Comparison of ENCODE assay signal across 20 cellular contexts in the genomic region with DNA sequence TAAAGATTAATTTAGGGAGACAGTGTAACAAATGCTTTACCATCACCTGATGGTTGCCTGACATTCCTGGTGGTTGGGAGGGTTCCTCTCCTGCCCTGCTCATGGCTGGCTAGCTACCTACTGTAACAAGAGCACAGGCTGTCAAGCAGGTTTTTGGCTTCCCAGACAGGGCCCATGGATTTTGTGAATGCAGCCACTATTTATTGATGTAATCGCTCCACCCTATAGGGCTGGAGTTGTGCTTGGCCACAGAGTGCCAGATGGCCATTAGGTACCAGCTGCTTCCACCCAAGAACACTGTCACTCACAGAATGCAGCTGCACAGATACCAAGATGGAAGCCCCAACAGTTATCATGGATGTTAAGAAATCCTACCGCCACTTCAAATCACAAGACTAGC. TPM values are rescaled to one million over a fixed set of nuclear protein-coding genes. Genes with fewer than 3 reads are reported as not detected.
DNase-seq lines count a peak whose midpoint lies in the region; TF ChIP-seq lines count a peak whose summit lies in the region.
"Had no signal": no experiment of that assay in that cellular context is flagged by ENCODE, and none has a peak within 500 bp of the region (broad histone marks: within the 10 kb centered on the region; RNA-seq: fewer than 3 reads in every experiment).

No MANE protein-coding gene starts in this region.

- no peak overlapping the region for H3K4me3 Mint-ChIP-seq in Calu3 (ENCODE audit: low read depth, unreplicated experiment)
- H3K4me3 Mint-ChIP-seq in type B pancreatic cell: no peak overlapping the region
- H3K4me3 Mint-ChIP-seq: activated naive CD4-positive, alpha-beta T cell treated with anti-CD3 and anti-CD28 coated beads for 36 hours; activated T-cell treated with anti-CD3 and anti-CD28 coated beads, Interleukin-2, amount 50 U/mL, for 24 hours; H9; stimulated activated naive CD8-positive, alpha-beta T cell treated with anti-CD3 and anti-CD28 coated beads, Interleukin-15, Interleukin-2, amounts not matched to agents 100 ng/mL and 50 ng/mL, for 24 hours had no signal

- H3K4me3 ChIP-seq in BE2C (ENCODE audit: low read depth, low read length) (no peak overlapping the region), esophagus muscularis mucosa (no peak overlapping the region)
- H3K4me3 ChIP-seq: gastroesophageal sphincter, spleen had no signal

- BruUV-seq in Calu3 (replicated peaks; lab: Mats Ljungman, UMichigan): no TSS peak

- no peak overlapping the region for H3K27ac ChIP-seq in esophagus muscularis mucosa (replicated peaks in 1 of 4)
- H3K27ac ChIP-seq: gastroesophageal sphincter, neutrophil, spleen had no signal

- H3K27me3 Mint-ChIP-seq in Calu3 (ENCODE audit: unreplicated experiment) (no peaks in the 10 kb centered on the region), type B pancreatic cell (peaks cover 6% of the 10 kb centered on the region)
- H3K27me3 Mint-ChIP-seq: activated T-cell treated with anti-CD3 and anti-CD28 coated beads, Interleukin-2, amount 50 U/mL, for 24 hours; stimulated activated naive CD8-positive, alpha-beta T cell treated with anti-CD3 and anti-CD28 coated beads, Interleukin-15, Interleukin-2, amounts not matched to agents 100 ng/mL and 50 ng/mL, for 24 hours had no signal

- H3K4me1 ChIP-seq in BE2C (no peaks in the 10 kb centered on the region), esophagus muscularis mucosa (no peaks in the 10 kb centered on the region)
- H3K4me1 ChIP-seq: gastroesophageal sphincter had no signal

- DNase-seq in BE2C (peak; percentile 22), Calu3 (peak; percentile 36), NCI-H524 (lab: John Stamatoyannopoulos, UW) (peak; percentile 97 to 99), left kidney (ENCODE audit: low read depth, low spot score) (peak; percentile 18), mucosa of gallbladder (ENCODE audit: low spot score) (no peak), NCI-H226 (no peak), type B pancreatic cell (ENCODE audit: extremely low spot score, unreplicated experiment) (no peak), esophagus muscularis mucosa (ENCODE audit: extremely low spot score) (no peak)
- DNase-seq: activated CD4-positive, CD25-positive, alpha-beta regulatory T cell treated with anti-CD3 and anti-CD28 coated beads, Interleukin-2, amount 50 U/mL, for 72 hours; activated naive CD4-positive, alpha-beta T cell treated with anti-CD3 and anti-CD28 coated beads for 36 hours; activated T-cell treated with anti-CD3 and anti-CD28 coated beads, Interleukin-2, amount 50 U/mL, for 24 hours; Caco-2; erythroblast; H9; NCI-H1105; spleen; stimulated activated CD4-positive, alpha-beta T cell treated with anti-CD3 and anti-CD28 coated beads, Interleukin-4, amount 100 ng/mL, for 24 hours had no signal

- intact Hi-C loops in Calu3 (cut with micrococcal nuclease; ENCODE audit: unreplicated experiment): no loop called here
- intact Hi-C loops in esophagus muscularis mucosa (cut with DNase I): loop anchor here (5.0 kb wide), 1 partner anchor 523 kb away; no protein-coding TSS in a partner anchor

- H3K9me3 ChIP-seq in BE2C (no peaks in the 10 kb centered on the region), esophagus muscularis mucosa (no peaks in the 10 kb centered on the region)
- H3K9me3 ChIP-seq: Caco-2, gastroesophageal sphincter, neutrophil, spleen had no signal

- no peak for TF ChIP-seq EP300 in esophagus muscularis mucosa (IDR thresholded peaks at IDR 0.05)

- H3K36me3 Mint-ChIP-seq in Calu3 (ENCODE audit: insufficient read depth, unreplicated experiment): no peaks in the 10 kb centered on the region
- no peaks in the 10 kb centered on the region for H3K36me3 Mint-ChIP-seq in type B pancreatic cell

- no peaks in the 10 kb centered on the region for H3K36me3 ChIP-seq in BE2C
- H3K36me3 ChIP-seq in esophagus muscularis mucosa: no peaks in the 10 kb centered on the region
- H3K36me3 ChIP-seq: gastroesophageal sphincter, neutrophil, spleen had no signal

- H3K9me3 Mint-ChIP-seq in Calu3 (ENCODE audit: low read depth, unreplicated experiment): no peaks in the 10 kb centered on the region
- no peaks in the 10 kb centered on the region for H3K9me3 Mint-ChIP-seq in type B pancreatic cell
- H3K9me3 Mint-ChIP-seq: activated naive CD4-positive, alpha-beta T cell treated with anti-CD3 and anti-CD28 coated beads for 36 hours; activated T-cell treated with anti-CD3 and anti-CD28 coated beads, Interleukin-2, amount 50 U/mL, for 24 hours; H9; stimulated activated naive CD8-positive, alpha-beta T cell treated with anti-CD3 and anti-CD28 coated beads, Interleukin-15, Interleukin-2, amounts not matched to agents 100 ng/mL and 50 ng/mL, for 24 hours had no signal

- H3K27me3 ChIP-seq in BE2C: no peaks in the 10 kb centered on the region
- H3K27me3 ChIP-seq in esophagus muscularis mucosa: no peaks in the 10 kb centered on the region
- H3K27me3 ChIP-seq: gastroesophageal sphincter, neutrophil had no signal

- CTCF ChIA-PET in Calu3 (lab: Charles Lee): interaction anchor here (0.7 kb wide), 1 partner anchor 26 kb away, joined by 4 read pairs; no protein-coding TSS in a partner anchor

- peaks cover 13% of the 10 kb centered on the region for H3K4me1 Mint-ChIP-seq in Calu3 (ENCODE audit: low read depth, unreplicated experiment)
- peaks cover 4% of the 10 kb centered on the region for H3K4me1 Mint-ChIP-seq in type B pancreatic cell (ENCODE audit: unreplicated experiment)

- 80% methylated on average over 2 of the region's 2 CpGs for WGBS in esophagus muscularis mucosa

- TF ChIP-seq POLR2A in esophagus muscularis mucosa (IDR thresholded peaks at IDR 0.05; ENCODE audit: low read depth): no peak

- no peak overlapping the region for H3K27ac Mint-ChIP-seq in Calu3 (ENCODE audit: unreplicated experiment)
- H3K27ac Mint-ChIP-seq in type B pancreatic cell: no peak overlapping the region
- H3K27ac Mint-ChIP-seq: activated naive CD4-positive, alpha-beta T cell treated with anti-CD3 and anti-CD28 coated beads for 36 hours; activated T-cell treated with anti-CD3 and anti-CD28 coated beads, Interleukin-2, amount 50 U/mL, for 24 hours; H9; stimulated activated naive CD8-positive, alpha-beta T cell treated with anti-CD3 and anti-CD28 coated beads, Interleukin-15, Interleukin-2, amounts not matched to agents 100 ng/mL and 50 ng/mL, for 24 hours had no signal

- no peak for TF ChIP-seq CTCF in BE2C (IDR thresholded peaks at IDR 0.05; ENCODE audit: low read depth, low read length)
- no peak for TF ChIP-seq CTCF in Calu3 (IDR thresholded peaks at IDR 0.05; ENCODE audit: unreplicated experiment)
- TF ChIP-seq CTCF in type B pancreatic cell (conservative IDR thresholded peaks at IDR 0.05): no peak
- TF ChIP-seq CTCF in esophagus muscularis mucosa (IDR thresholded peaks at IDR 0.05): no peak

RNA-seq across cellular contexts. Expression of gene KLHL25, which starts 31.0 kb away (rescaled TPM):
- polyA plus RNA-seq in BE2C (2012; ENCODE audit: insufficient read depth, insufficient read length, low read depth): 9.0 TPM
- total RNA-seq in Calu3 (2022): 14.1 and 16.0 TPM in 2 replicates
- total RNA-seq in mucosa of gallbladder: 12.5 TPM
- 6.9 and 12.3 TPM in 2 replicates for total RNA-seq in type B pancreatic cell (ENCODE audit: low replicate concordance)
- 10 to 100 TPM; 10.8 to 24.4 (median 12.0) TPM for total RNA-seq in esophagus muscularis mucosa

Comparison
In these comparisons a context has a peak if more than half of its experiments do, and no peak if none do; other contexts are left out.
1. DNase-seq: peak in BE2C (single experiment), Calu3 (single experiment), NCI-H524 (2 of 2) and left kidney (single experiment); none in mucosa of gallbladder (single experiment), NCI-H226 (single experiment), type B pancreatic cell (single experiment) and esophagus muscularis mucosa (single experiment).